ENCODE assay signal across 8 cellular contexts in genomic region chr3:139534444-139534812, GRCh38. TPM values are rescaled to one million over a fixed set of nuclear protein-coding genes. Genes with fewer than 3 reads are reported as not detected.
DNase-seq lines count a peak whose midpoint lies in the region; ATAC-seq and TF ChIP-seq lines count a peak whose summit lies in the region.

No MANE protein-coding gene starts in this region.

- H3K27me3 ChIP-seq in kidney epithelial cell (ENCODE audit: control insufficient read depth, insufficient read depth, low read length) (no peaks in the 10 kb centered on the region), testis (no peaks in the 10 kb centered on the region)

- WGBS in testis, 2 donors: 36 to 70% methylated on average over 1 of the region's 1 CpG

- H3K4me1 ChIP-seq in testis: peaks cover 41% of the 10 kb centered on the region

- TF ChIP-seq CTCF in kidney epithelial cell (IDR thresholded peaks at IDR 0.05; ENCODE audit: insufficient read depth, low read length, poor library complexity, severe bottlenecking) (no peak), testis (IDR thresholded peaks at IDR 0.05) (no peak)

- H3K9me3 ChIP-seq in testis: no peaks in the 10 kb centered on the region

- peak overlapping the region in 1 of 2 donors; percentile 48 for H3K27ac ChIP-seq in testis

- H3K4me3 ChIP-seq in kidney epithelial cell (ENCODE audit: low read depth, low read length): no peak overlapping the region
- H3K4me3 ChIP-seq in testis: no peak overlapping the region

- peak; percentile 45 for DNase-seq in HPDE6-E6E7 (ENCODE audit: extremely low spot score)
- DNase-seq in T1000 (lab: John Stamatoyannopoulos, UW): peak; percentile 66
- DNase-seq in kidney epithelial cell (ENCODE audit: low read depth): peak; percentile 84
- DNase-seq in Ammon's horn (ENCODE audit: low spot score): no peak
- DNase-seq in UCSD-AML1 (lab: John Stamatoyannopoulos, UW; ENCODE audit: unreplicated experiment): no peak
- no peak for DNase-seq in NCI-H526 (lab: John Stamatoyannopoulos, UW)
- DNase-seq in testis: no peak

- H3K36me3 ChIP-seq in kidney epithelial cell (ENCODE audit: control insufficient read depth, insufficient read depth, low read length) (peaks cover 2% of the 10 kb centered on the region), testis (ENCODE audit: low read depth, missing control alignments) (no peaks in the 10 kb centered on the region)

- no peak for TF ChIP-seq POLR2A in testis (IDR thresholded peaks at IDR 0.05)

- ATAC-seq in GM18907 (IDR thresholded peaks at IDR 0.05; ENCODE audit: unreplicated experiment): peak; percentile 51

- intact Hi-C loops in testis (cut with DNase I; ENCODE audit: low total_unique reads): no loop called here

RNA-seq across cellular contexts. Expression of gene RBP1, which starts 5.1 kb away (rescaled TPM):
- total RNA-seq in kidney epithelial cell (208 and 211 TPM in 2 replicates), testis (10 to 100 TPM; 84.6 to 91.6 TPM)
- 168 TPM for polyA plus RNA-seq in testis (ENCODE audit: insufficient read depth, low read depth, low replicate concordance)

RNA-seq across cellular contexts. Expression of gene RBP2, which starts 58.1 kb away (rescaled TPM):
- total RNA-seq in kidney epithelial cell (not detected in 2 replicates), testis (not detected)
- polyA plus RNA-seq in testis (ENCODE audit: insufficient read depth, low read depth, low replicate concordance): not detected

Comparison
In these comparisons a context has a peak if more than half of its experiments do, and no peak if none do; other contexts are left out.
1. DNase-seq: peak in HPDE6-E6E7 (single experiment), T1000 (single experiment) and kidney epithelial cell (single experiment); none in Ammon's horn (single experiment), UCSD-AML1 (single experiment), NCI-H526 (0 of 2) and testis (single experiment).